Comparison of ENCODE assay signal across 26 cellular contexts in the genomic region with DNA sequence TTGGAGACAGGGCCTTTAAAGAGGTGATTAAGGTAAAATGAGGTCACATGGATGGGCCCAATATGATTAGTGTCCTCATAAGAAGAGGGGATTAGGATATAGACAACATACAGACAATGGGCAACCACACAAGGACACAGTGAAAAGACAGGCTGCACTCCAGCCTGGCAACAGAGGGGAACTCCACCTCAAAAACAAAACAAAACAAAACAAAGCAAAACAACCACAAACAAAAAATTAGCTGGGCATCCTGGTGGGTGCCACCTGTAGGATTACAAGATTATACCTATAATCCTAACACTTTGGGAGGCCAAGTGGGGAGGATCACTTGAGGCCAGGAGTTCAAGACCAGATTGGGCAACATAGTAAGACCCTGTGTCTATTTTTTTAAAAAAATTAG. TPM values are rescaled to one million over a fixed set of nuclear protein-coding genes. Genes with fewer than 3 reads are reported as not detected.
DNase-seq lines count a peak whose midpoint lies in the region; ATAC-seq and TF ChIP-seq lines count a peak whose summit lies in the region.
"Had no signal": no experiment of that assay in that cellular context is flagged by ENCODE, and none has a peak within 500 bp of the region (broad histone marks: within the 10 kb centered on the region; RNA-seq: fewer than 3 reads in every experiment).

No MANE protein-coding gene starts in this region.

- H3K4me1 ChIP-seq in DOHH2 (ENCODE audit: control insufficient read depth, low read length) (peaks cover 85% of the 10 kb centered on the region), spleen (peaks cover 13 to 88% (median 48%) of the 10 kb centered on the region in 6 donors)
- H3K4me1 ChIP-seq: vagina had no signal

- no peak for TF ChIP-seq CTCF in activated CD8-positive, alpha-beta T cell treated with anti-CD3 and anti-CD28 coated beads for 36 hours (IDR thresholded peaks at IDR 0.05)
- TF ChIP-seq CTCF in DOHH2 (IDR thresholded peaks at IDR 0.05; ENCODE audit: low read depth, low read length, poor library complexity, severe bottlenecking) (no peak), spleen (IDR thresholded peaks at IDR 0.05 in 8 of 11, conservative IDR thresholded peaks at IDR 0.05 in 3 of 11) (no peak)

- peaks cover 2% of the 10 kb centered on the region for H3K27me3 Mint-ChIP-seq in activated CD8-positive, alpha-beta T cell treated with anti-CD3 and anti-CD28 coated beads for 36 hours
- no peaks in the 10 kb centered on the region for H3K27me3 Mint-ChIP-seq in activated CD8-positive, alpha-beta T cell treated with anti-CD3 and anti-CD28 coated beads, Interleukin-2, amount 10 ng/mL, durations not matched to agents 7 days and 5 days (ENCODE audit: low read depth)
- H3K27me3 Mint-ChIP-seq in activated T-helper 2 cell treated with anti-CD3 and anti-CD28 coated beads, Interferon-gamma antibody, Interleukin-2, Interleukin-4, amounts not matched to agents 10 μg/mL and 5 μg/mL and 100 μg/mL, durations not matched to agents 14 hours and 24 hours and 36 hours (ENCODE audit: low read depth): peaks cover under 1% of the 10 kb centered on the region
- H3K27me3 Mint-ChIP-seq: progenitor cell of endocrine pancreas had no signal

- H3K27me3 ChIP-seq in DOHH2 (ENCODE audit: control insufficient read depth, low read length): no peaks in the 10 kb centered on the region
- H3K27me3 ChIP-seq in spleen (replicated peaks in 1 of 7): no peaks in the 10 kb centered on the region
- H3K27me3 ChIP-seq: ascending aorta, esophagus muscularis mucosa, gastroesophageal sphincter, suprapubic skin, vagina had no signal

- peak overlapping the region; percentile 73 for H3K4me2 ChIP-seq in DOHH2 (ENCODE audit: low read length)

- H3K4me3 ChIP-seq in DOHH2 (ENCODE audit: low read length): 0 out of 2 replicates have a peak overlapping the region, but pooled peaks have one; percentile 10
- H3K4me3 ChIP-seq in spleen: no peak overlapping the region
- H3K4me3 ChIP-seq: ascending aorta, esophagus muscularis mucosa, gastroesophageal sphincter, GM23248, suprapubic skin, vagina had no signal

- peaks cover 32% of the 10 kb centered on the region for H3K4me1 Mint-ChIP-seq in activated CD8-positive, alpha-beta T cell treated with anti-CD3 and anti-CD28 coated beads for 36 hours (ENCODE audit: low read depth)
- peaks cover 56% of the 10 kb centered on the region for H3K4me1 Mint-ChIP-seq in activated CD8-positive, alpha-beta T cell treated with anti-CD3 and anti-CD28 coated beads, Interleukin-2, amount 10 ng/mL, durations not matched to agents 7 days and 5 days (ENCODE audit: low read depth)
- peaks cover 32% of the 10 kb centered on the region for H3K4me1 Mint-ChIP-seq in activated T-helper 2 cell treated with anti-CD3 and anti-CD28 coated beads, Interferon-gamma antibody, Interleukin-2, Interleukin-4, amounts not matched to agents 10 μg/mL and 5 μg/mL and 100 μg/mL, durations not matched to agents 14 hours and 24 hours and 36 hours (ENCODE audit: low read depth)

- peaks cover 3% of the 10 kb centered on the region for H3K36me3 Mint-ChIP-seq in activated CD8-positive, alpha-beta T cell treated with anti-CD3 and anti-CD28 coated beads for 36 hours (ENCODE audit: low read depth)
- peaks cover 8% of the 10 kb centered on the region for H3K36me3 Mint-ChIP-seq in activated CD8-positive, alpha-beta T cell treated with anti-CD3 and anti-CD28 coated beads, Interleukin-2, amount 10 ng/mL, durations not matched to agents 7 days and 5 days (ENCODE audit: low read depth)
- no peaks in the 10 kb centered on the region for H3K36me3 Mint-ChIP-seq in activated T-helper 2 cell treated with anti-CD3 and anti-CD28 coated beads, Interferon-gamma antibody, Interleukin-2, Interleukin-4, amounts not matched to agents 10 μg/mL and 5 μg/mL and 100 μg/mL, durations not matched to agents 14 hours and 24 hours and 36 hours (ENCODE audit: low read depth)

- peak overlapping the region; percentile 59 for H3K27ac Mint-ChIP-seq in activated CD8-positive, alpha-beta T cell treated with anti-CD3 and anti-CD28 coated beads for 36 hours
- no peak overlapping the region for H3K27ac Mint-ChIP-seq in activated CD8-positive, alpha-beta T cell treated with anti-CD3 and anti-CD28 coated beads, Interleukin-2, amount 10 ng/mL, durations not matched to agents 7 days and 5 days
- peak overlapping the region; percentile 28 for H3K27ac Mint-ChIP-seq in activated T-helper 2 cell treated with anti-CD3 and anti-CD28 coated beads, Interferon-gamma antibody, Interleukin-2, Interleukin-4, amounts not matched to agents 10 μg/mL and 5 μg/mL and 100 μg/mL, durations not matched to agents 14 hours and 24 hours and 36 hours
- H3K27ac Mint-ChIP-seq: nephron, progenitor cell of endocrine pancreas had no signal

- H3K9me3 Mint-ChIP-seq in activated CD8-positive, alpha-beta T cell treated with anti-CD3 and anti-CD28 coated beads for 36 hours: no peaks in the 10 kb centered on the region
- H3K9me3 Mint-ChIP-seq in activated CD8-positive, alpha-beta T cell treated with anti-CD3 and anti-CD28 coated beads, Interleukin-2, amount 10 ng/mL, durations not matched to agents 7 days and 5 days (ENCODE audit: insufficient read depth): no peaks in the 10 kb centered on the region
- H3K9me3 Mint-ChIP-seq in activated T-helper 2 cell treated with anti-CD3 and anti-CD28 coated beads, Interferon-gamma antibody, Interleukin-2, Interleukin-4, amounts not matched to agents 10 μg/mL and 5 μg/mL and 100 μg/mL, durations not matched to agents 14 hours and 24 hours and 36 hours: no peaks in the 10 kb centered on the region
- H3K9me3 Mint-ChIP-seq: nephron had no signal

- no peaks in the 10 kb centered on the region for H3K9me3 ChIP-seq in DOHH2 (ENCODE audit: control insufficient read depth, insufficient read depth, low read length)
- H3K9me3 ChIP-seq in spleen: no peaks in the 10 kb centered on the region
- H3K9me3 ChIP-seq: ascending aorta, esophagus muscularis mucosa, gastroesophageal sphincter, suprapubic skin, vagina had no signal

- no peak overlapping the region for H3K4me3 Mint-ChIP-seq in activated CD8-positive, alpha-beta T cell treated with anti-CD3 and anti-CD28 coated beads for 36 hours
- H3K4me3 Mint-ChIP-seq in activated CD8-positive, alpha-beta T cell treated with anti-CD3 and anti-CD28 coated beads, Interleukin-2, amount 10 ng/mL, durations not matched to agents 7 days and 5 days: no peak overlapping the region
- no peak overlapping the region for H3K4me3 Mint-ChIP-seq in activated T-helper 2 cell treated with anti-CD3 and anti-CD28 coated beads, Interferon-gamma antibody, Interleukin-2, Interleukin-4, amounts not matched to agents 10 μg/mL and 5 μg/mL and 100 μg/mL, durations not matched to agents 14 hours and 24 hours and 36 hours (ENCODE audit: low read depth)
- H3K4me3 Mint-ChIP-seq: central memory CD8-positive, alpha-beta T cell had no signal

- no peak for ATAC-seq in activated CD8-positive, alpha-beta T cell treated with anti-CD3 and anti-CD28 coated beads for 36 hours
- no peak for ATAC-seq in activated CD8-positive, alpha-beta T cell treated with anti-CD3 and anti-CD28 coated beads, Interleukin-2, amount 10 ng/mL, durations not matched to agents 7 days and 5 days
- ATAC-seq in GM18868 (IDR thresholded peaks at IDR 0.05; ENCODE audit: unreplicated experiment): no peak
- ATAC-seq: gastroesophageal sphincter had no signal

- DNase-seq in activated CD8-positive, alpha-beta T cell treated with anti-CD3 and anti-CD28 coated beads for 36 hours: no peak
- no peak for DNase-seq in activated CD8-positive, alpha-beta T cell treated with anti-CD3 and anti-CD28 coated beads, Interleukin-2, amount 10 ng/mL, durations not matched to agents 7 days and 5 days
- no peak for DNase-seq in activated T-helper 2 cell treated with anti-CD3 and anti-CD28 coated beads, Interferon-gamma antibody, Interleukin-2, Interleukin-4, amounts not matched to agents 10 μg/mL and 5 μg/mL and 100 μg/mL, durations not matched to agents 14 hours and 24 hours and 36 hours (ENCODE audit: low spot score)
- DNase-seq in spleen: no peak
- DNase-seq in NCI-H128 (lab: John Stamatoyannopoulos, UW; ENCODE audit: unreplicated experiment): no peak
- no peak for DNase-seq in medulla oblongata (ENCODE audit: extremely low spot score)
- DNase-seq: activated effector memory CD4-positive, alpha-beta T cell treated with Interleukin-2 at 50 U/mL for 16 hours; EL; GM23248; Karpas-422; kidney glomerular epithelial cell; mesenchymal stem cell; NCI-H1092 treated with DMSO at 0.1 percent for 48 hours; NCI-H2081 treated with DMSO at 0.1 percent for 48 hours; NCI-H510A; stimulated activated CD4-positive, alpha-beta T cell treated with anti-CD3 and anti-CD28 coated beads, Interleukin-4, amount 100 ng/mL, for 24 hours had no signal

- CTCF ChIA-PET in activated CD8-positive, alpha-beta T cell treated with anti-CD3 and anti-CD28 coated beads for 36 hours (lab: Charles Lee): interaction anchor here (2.6 kb wide), 1 partner anchor 8 kb away, joined by 12 read pairs; no protein-coding TSS in a partner anchor
- CTCF ChIA-PET in activated CD8-positive, alpha-beta T cell treated with anti-CD3 and anti-CD28 coated beads, Interleukin-2, amount 10 ng/mL, durations not matched to agents 7 days and 5 days (lab: Charles Lee): interaction anchor here (1.0 kb wide), 1 partner anchor 296 kb away, joined by 3 read pairs; no protein-coding TSS in a partner anchor

- peaks cover 2% of the 10 kb centered on the region for H3K79me2 ChIP-seq in DOHH2 (ENCODE audit: control insufficient read depth, low read length)

- H3K27ac ChIP-seq in DOHH2 (ENCODE audit: low read depth, low read length): peak overlapping the region; percentile 95
- peak overlapping the region in 7 of 8 donors; percentile 20 to 99 (median 94) for H3K27ac ChIP-seq in spleen
- H3K27ac ChIP-seq: ascending aorta, esophagus muscularis mucosa, gastroesophageal sphincter, GM23248, suprapubic skin, vagina had no signal

- H3K36me3 ChIP-seq in DOHH2 (ENCODE audit: control insufficient read depth, low read length) (peaks cover 8% of the 10 kb centered on the region), spleen (no peaks in the 10 kb centered on the region)
- H3K36me3 ChIP-seq: ascending aorta, esophagus muscularis mucosa, gastroesophageal sphincter, suprapubic skin, vagina had no signal

- H3F3A ChIP-seq in DOHH2 (ENCODE audit: control insufficient read depth, insufficient read depth): peaks cover 53% of the 10 kb centered on the region

- POLR2A ChIA-PET in activated CD8-positive, alpha-beta T cell treated with anti-CD3 and anti-CD28 coated beads for 36 hours (lab: Charles Lee): no interaction called here
- POLR2A ChIA-PET in activated CD8-positive, alpha-beta T cell treated with anti-CD3 and anti-CD28 coated beads, Interleukin-2, amount 10 ng/mL, durations not matched to agents 7 days and 5 days (lab: Charles Lee): no interaction called here

- intact Hi-C loops in activated CD8-positive, alpha-beta T cell treated with anti-CD3 and anti-CD28 coated beads for 36 hours (cut with micrococcal nuclease): no loop called here
- intact Hi-C loops in activated T-helper 2 cell treated with anti-CD3 and anti-CD28 coated beads, Interferon-gamma antibody, Interleukin-2, Interleukin-4, amounts not matched to agents 10 μg/mL and 5 μg/mL and 100 μg/mL, durations not matched to agents 14 hours and 24 hours and 36 hours (cut with micrococcal nuclease): no loop called here
- intact Hi-C loops in spleen (cut with DNase I; ENCODE audit: low total_unique reads): no loop called here

- H4K20me1 ChIP-seq in DOHH2 (ENCODE audit: control insufficient read depth, insufficient read depth, low read depth, low read length): no peaks in the 10 kb centered on the region

- no peak for TF ChIP-seq POLR2A in spleen (IDR thresholded peaks at IDR 0.05)

- H3K9me2 ChIP-seq in DOHH2 (replicated peaks; ENCODE audit: control insufficient read depth, low read length): no peaks in the 10 kb centered on the region

RNA-seq across cellular contexts. Expression of a gene that starts 4.8 kb away (rescaled TPM):
- 10 to 100 TPM; 89.6 to 94.8 TPM for total RNA-seq in activated CD8-positive, alpha-beta T cell treated with anti-CD3 and anti-CD28 coated beads for 36 hours
- total RNA-seq in activated CD8-positive, alpha-beta T cell treated with anti-CD3 and anti-CD28 coated beads, Interleukin-2, amount 10 ng/mL, durations not matched to agents 7 days and 5 days: 10 to 100 TPM; 72.2 to 72.4 TPM
- 74.5 and 79.1 TPM in 2 replicates for total RNA-seq in activated T-helper 2 cell treated with anti-CD3 and anti-CD28 coated beads, Interferon-gamma antibody, Interleukin-2, Interleukin-4, amounts not matched to agents 10 μg/mL and 5 μg/mL and 100 μg/mL, durations not matched to agents 14 hours and 24 hours and 36 hours
- total RNA-seq in spleen: 100 to 1,000 TPM; 112 to 192 (median 163) TPM
- 10 to 100 TPM; 10.6 to 16.8 (median 13.8) TPM for polyA plus RNA-seq in spleen

RNA-seq across cellular contexts. Expression of a gene that starts 16.8 kb away (rescaled TPM):
- 10 to 100 TPM; 26.6 to 28.9 TPM for total RNA-seq in activated CD8-positive, alpha-beta T cell treated with anti-CD3 and anti-CD28 coated beads for 36 hours
- 10 to 100 TPM; 26.2 to 28.4 TPM for total RNA-seq in activated CD8-positive, alpha-beta T cell treated with anti-CD3 and anti-CD28 coated beads, Interleukin-2, amount 10 ng/mL, durations not matched to agents 7 days and 5 days
- total RNA-seq in activated T-helper 2 cell treated with anti-CD3 and anti-CD28 coated beads, Interferon-gamma antibody, Interleukin-2, Interleukin-4, amounts not matched to agents 10 μg/mL and 5 μg/mL and 100 μg/mL, durations not matched to agents 14 hours and 24 hours and 36 hours: 16.9 and 18.5 TPM in 2 replicates
- total RNA-seq in spleen: 10 to 100 TPM; 45.8 to 72.2 (median 66.5) TPM
- polyA plus RNA-seq in spleen: 10 to 100 TPM in 2 of 3 donors, 1 to 10 TPM in 1; 9.5 to 22.4 (median 10.8) TPM
